Comparison of ENCODE assay signal across 9 cellular contexts in the genomic region with DNA sequence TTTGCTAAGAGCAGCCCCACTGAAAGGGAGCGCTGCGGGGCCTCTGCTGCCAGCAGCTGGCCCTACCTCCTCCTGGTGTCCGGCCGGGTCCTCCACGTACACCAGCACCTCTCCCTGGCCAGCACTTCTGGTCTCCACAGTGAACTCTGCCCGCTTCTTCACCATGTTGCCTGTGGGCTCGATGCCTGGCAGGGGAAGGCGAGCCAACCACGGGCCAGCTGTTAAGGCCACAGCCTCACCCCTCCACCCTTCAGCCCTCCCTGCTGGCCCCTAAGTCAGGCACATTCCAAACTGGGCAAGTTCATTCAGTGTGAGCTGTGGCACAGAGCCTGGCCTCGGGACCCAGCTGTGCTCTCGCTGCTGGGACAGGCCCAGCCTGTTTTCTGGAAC. TPM values are rescaled to one million over a fixed set of nuclear protein-coding genes. Genes with fewer than 3 reads are reported as not detected.
DNase-seq lines count a peak whose midpoint lies in the region; TF ChIP-seq lines count a peak whose summit lies in the region.
"Had no signal": no experiment of that assay in that cellular context is flagged by ENCODE, and none has a peak within 500 bp of the region (broad histone marks: within the 10 kb centered on the region; RNA-seq: fewer than 3 reads in every experiment).

No MANE protein-coding gene starts in this region.

- H3K4me1 Mint-ChIP-seq in endodermal cell = no peaks in the 10 kb centered on the region
- H3K4me1 Mint-ChIP-seq in activated T-helper 2 cell treated with anti-CD3 and anti-CD28 coated beads, Interferon-gamma antibody, Interleukin-2, Interleukin-4, amounts not matched to agents 10 μg/mL and 5 μg/mL and 100 μg/mL, durations not matched to agents 14 hours and 24 hours and 36 hours (ENCODE audit: low read depth) = peaks cover 9% of the 10 kb centered on the region

- H3K27ac ChIP-seq in endodermal cell (ENCODE audit: low read depth, low read length) (no peak overlapping the region), brain microvascular endothelial cell (no peak overlapping the region)
- H3K27ac ChIP-seq: VCaP had no signal

- H3K9ac ChIP-seq in endodermal cell (ENCODE audit: extremely low read depth, low read length, poor library complexity, severe bottlenecking) = no peak overlapping the region

- TF ChIP-seq CTCF in HFF-Myc (IDR thresholded peaks at IDR 0.05; ENCODE audit: low read depth, low read length, missing control alignments) (no peak), endodermal cell (conservative IDR thresholded peaks at IDR 0.05) (no peak), brain microvascular endothelial cell (IDR thresholded peaks at IDR 0.05; ENCODE audit: low read depth, low read length, missing control alignments) (no peak)

- in situ Hi-C loops in brain microvascular endothelial cell (cut with HindIII; ENCODE audit: low pct_ligation_motif_present, low sequenced_read_pairs) = no loop called here

- intact Hi-C loops in activated T-helper 2 cell treated with anti-CD3 and anti-CD28 coated beads, Interferon-gamma antibody, Interleukin-2, Interleukin-4, amounts not matched to agents 10 μg/mL and 5 μg/mL and 100 μg/mL, durations not matched to agents 14 hours and 24 hours and 36 hours (cut with micrococcal nuclease) = no loop called here

- no peaks in the 10 kb centered on the region for H3K27me3 Mint-ChIP-seq in endodermal cell (ENCODE audit: insufficient read depth)
- no peaks in the 10 kb centered on the region for H3K27me3 Mint-ChIP-seq in activated T-helper 2 cell treated with anti-CD3 and anti-CD28 coated beads, Interferon-gamma antibody, Interleukin-2, Interleukin-4, amounts not matched to agents 10 μg/mL and 5 μg/mL and 100 μg/mL, durations not matched to agents 14 hours and 24 hours and 36 hours (ENCODE audit: low read depth)

- H3K36me3 ChIP-seq in endodermal cell (ENCODE audit: control insufficient read depth, insufficient read depth, low read length) = peaks cover 71% of the 10 kb centered on the region
- peaks cover 65% of the 10 kb centered on the region for H3K36me3 ChIP-seq in brain microvascular endothelial cell (replicated peaks)

- H3K4me3 ChIP-seq in HFF-Myc (replicated peaks; ENCODE audit: low read depth, low read length) (0 out of 2 replicates have a peak overlapping the region, but pooled peaks have one; percentile 88), endodermal cell (ENCODE audit: low read length) (peak overlapping the region; percentile 92), brain microvascular endothelial cell (ENCODE audit: low read depth, low read length) (no peak overlapping the region)

- no peaks in the 10 kb centered on the region for H3K4me1 ChIP-seq in endodermal cell (ENCODE audit: control insufficient read depth, insufficient read depth, low read length)

- peak overlapping the region; percentile 72 for H3K27ac Mint-ChIP-seq in endodermal cell
- H3K27ac Mint-ChIP-seq in activated T-helper 2 cell treated with anti-CD3 and anti-CD28 coated beads, Interferon-gamma antibody, Interleukin-2, Interleukin-4, amounts not matched to agents 10 μg/mL and 5 μg/mL and 100 μg/mL, durations not matched to agents 14 hours and 24 hours and 36 hours = no peak overlapping the region

- no peaks in the 10 kb centered on the region for H3K9me3 ChIP-seq in endodermal cell (ENCODE audit: control insufficient read depth, low read length)

- WGBS in endodermal cell (ENCODE audit: insufficient coverage in 1 of 2, insufficient read length in 1 of 2), 2 experiments = 92 to 94% methylated on average over 2 to 11 of the region's 11 CpGs

- peaks cover 38% of the 10 kb centered on the region for H3K36me3 Mint-ChIP-seq in endodermal cell (ENCODE audit: low read depth)
- H3K36me3 Mint-ChIP-seq in activated T-helper 2 cell treated with anti-CD3 and anti-CD28 coated beads, Interferon-gamma antibody, Interleukin-2, Interleukin-4, amounts not matched to agents 10 μg/mL and 5 μg/mL and 100 μg/mL, durations not matched to agents 14 hours and 24 hours and 36 hours (ENCODE audit: low read depth) = peaks cover 55% of the 10 kb centered on the region

- no peak overlapping the region for H3K4me3 Mint-ChIP-seq in endodermal cell
- no peak overlapping the region for H3K4me3 Mint-ChIP-seq in activated T-helper 2 cell treated with anti-CD3 and anti-CD28 coated beads, Interferon-gamma antibody, Interleukin-2, Interleukin-4, amounts not matched to agents 10 μg/mL and 5 μg/mL and 100 μg/mL, durations not matched to agents 14 hours and 24 hours and 36 hours (ENCODE audit: low read depth)

- DNase-seq in HFF-Myc (ENCODE audit: extremely low read depth, low read depth) (no peak), endodermal cell (no peak), pons (ENCODE audit: low spot score) (peak; percentile 39), brain microvascular endothelial cell (no peak)
- no peak for DNase-seq in activated T-helper 2 cell treated with anti-CD3 and anti-CD28 coated beads, Interferon-gamma antibody, Interleukin-2, Interleukin-4, amounts not matched to agents 10 μg/mL and 5 μg/mL and 100 μg/mL, durations not matched to agents 14 hours and 24 hours and 36 hours (ENCODE audit: low spot score)
- no peak for DNase-seq in stimulated activated CD4-positive, alpha-beta T cell treated with anti-CD3 and anti-CD28 coated beads, Interleukin-4, amount 100 ng/mL, for 1 hour
- DNase-seq: kidney glomerular epithelial cell, NCI-H510A had no signal

- peaks cover 49% of the 10 kb centered on the region for H3K9me3 Mint-ChIP-seq in endodermal cell
- no peaks in the 10 kb centered on the region for H3K9me3 Mint-ChIP-seq in activated T-helper 2 cell treated with anti-CD3 and anti-CD28 coated beads, Interferon-gamma antibody, Interleukin-2, Interleukin-4, amounts not matched to agents 10 μg/mL and 5 μg/mL and 100 μg/mL, durations not matched to agents 14 hours and 24 hours and 36 hours

- no peaks in the 10 kb centered on the region for H3K27me3 ChIP-seq in endodermal cell (ENCODE audit: control insufficient read depth, insufficient read depth, low read length, poor library complexity, severe bottlenecking)
- no peaks in the 10 kb centered on the region for H3K27me3 ChIP-seq in brain microvascular endothelial cell (replicated peaks)

RNA-seq across cellular contexts. Expression of a gene that starts 7.8 kb away (rescaled TPM):
- 1,000 to 10,000 TPM; 1,074 to 1,251 TPM for total RNA-seq in endodermal cell
- 609 TPM for polyA plus RNA-seq in endodermal cell (2013, experiment 1 of 2)
- polyA plus RNA-seq in endodermal cell (2013, experiment 2 of 2) = 609 TPM
- 1,005 and 1,026 TPM in 2 replicates for total RNA-seq in activated T-helper 2 cell treated with anti-CD3 and anti-CD28 coated beads, Interferon-gamma antibody, Interleukin-2, Interleukin-4, amounts not matched to agents 10 μg/mL and 5 μg/mL and 100 μg/mL, durations not matched to agents 14 hours and 24 hours and 36 hours

RNA-seq across cellular contexts. Expression of a gene that starts 12.4 kb away (rescaled TPM):
- 10 to 100 TPM; 60.3 to 76.4 TPM for total RNA-seq in endodermal cell
- polyA plus RNA-seq in endodermal cell (2013, experiment 1 of 2) = 91.0 TPM
- polyA plus RNA-seq in endodermal cell (2013, experiment 2 of 2) = 77.9 TPM
- 95.6 and 98.8 TPM in 2 replicates for total RNA-seq in activated T-helper 2 cell treated with anti-CD3 and anti-CD28 coated beads, Interferon-gamma antibody, Interleukin-2, Interleukin-4, amounts not matched to agents 10 μg/mL and 5 μg/mL and 100 μg/mL, durations not matched to agents 14 hours and 24 hours and 36 hours

RNA-seq across cellular contexts. Expression of a gene that starts 31.5 kb away (rescaled TPM):
- 1,000 to 10,000 TPM; 2,142 to 2,551 TPM for total RNA-seq in endodermal cell
- polyA plus RNA-seq in endodermal cell (2013, experiment 1 of 2) = 2,954 TPM
- polyA plus RNA-seq in endodermal cell (2013, experiment 2 of 2) = 2,652 TPM
- 2,692 and 2,787 TPM in 2 replicates for total RNA-seq in activated T-helper 2 cell treated with anti-CD3 and anti-CD28 coated beads, Interferon-gamma antibody, Interleukin-2, Interleukin-4, amounts not matched to agents 10 μg/mL and 5 μg/mL and 100 μg/mL, durations not matched to agents 14 hours and 24 hours and 36 hours

RNA-seq across cellular contexts. Expression of a gene that starts 42.4 kb away (rescaled TPM):
- total RNA-seq in endodermal cell = 10 to 100 TPM; 13.8 to 17.0 TPM
- polyA plus RNA-seq in endodermal cell (2013, experiment 1 of 2) = 13.1 TPM
- 10.9 TPM for polyA plus RNA-seq in endodermal cell (2013, experiment 2 of 2)
- 18.1 TPM in 2 replicates for total RNA-seq in activated T-helper 2 cell treated with anti-CD3 and anti-CD28 coated beads, Interferon-gamma antibody, Interleukin-2, Interleukin-4, amounts not matched to agents 10 μg/mL and 5 μg/mL and 100 μg/mL, durations not matched to agents 14 hours and 24 hours and 36 hours

RNA-seq across cellular contexts. Expression of a gene that starts 44.7 kb away (rescaled TPM):
- 10 to 100 TPM; 32.9 to 62.9 TPM for total RNA-seq in endodermal cell
- polyA plus RNA-seq in endodermal cell (2013, experiment 1 of 2) = 40.6 TPM
- polyA plus RNA-seq in endodermal cell (2013, experiment 2 of 2) = 39.8 TPM
- total RNA-seq in activated T-helper 2 cell treated with anti-CD3 and anti-CD28 coated beads, Interferon-gamma antibody, Interleukin-2, Interleukin-4, amounts not matched to agents 10 μg/mL and 5 μg/mL and 100 μg/mL, durations not matched to agents 14 hours and 24 hours and 36 hours = 77.3 TPM in 2 replicates
